23 cellular contexts compared by ENCODE assay signal in genomic region chr19:7855426-7856276, GRCh38. TPM values are rescaled to one million over a fixed set of nuclear protein-coding genes. Genes with fewer than 3 reads are reported as not detected.
"Had no signal": no experiment of that assay in that cellular context is flagged by ENCODE, and none has a peak within 500 bp of the region (broad histone marks: within the 10 kb centered on the region; RNA-seq: fewer than 3 reads in every experiment).

No MANE protein-coding gene starts in this region.

- DNase-seq: cortex of kidney; effector memory CD4-positive, alpha-beta T cell; heart left ventricle; hippocampal formation; naive thymus-derived CD4-positive, alpha-beta T cell; nephron progenitor cell; small intestine; stimulated activated CD4-positive, alpha-beta T cell treated with anti-CD3 and anti-CD28 coated beads, Interleukin-12 subunit alpha, Interleukin-12 subunit beta, amount 100 ng/mL, for 4 hours; stimulated activated CD4-positive, alpha-beta T cell treated with anti-CD3 and anti-CD28 coated beads, Interleukin-2, amount 100 ng/mL, for 48 hours; stimulated activated naive CD4-positive, alpha-beta T cell treated with Interleukin-2 at 50 U/mL for 16 hours; tibial artery had no signal

- H3K9me3 ChIP-seq: heart left ventricle, neutrophil, suprapubic skin, tibial artery had no signal

- H3K27me3 ChIP-seq: heart left ventricle, suprapubic skin had no signal

- H3K4me3 ChIP-seq: heart left ventricle, suprapubic skin, tibial artery had no signal

- ATAC-seq: esophagus mucosa; heart left ventricle; naive thymus-derived CD4-positive, alpha-beta T cell; right cardiac atrium had no signal

- H3K27ac ChIP-seq: heart left ventricle, neutrophil, suprapubic skin, tibial artery had no signal

RNA-seq across cellular contexts. Expression of gene PRR36, which starts 18.5 kb away (rescaled TPM):
- total RNA-seq: glomerular endothelial cell, liver, lung microvascular endothelial cell, mesenteric fat pad had no signal
- polyA plus RNA-seq: fibroblast of lung had no signal

RNA-seq across cellular contexts. Expression of gene LRRC8E, which starts 32.7 kb away (rescaled TPM):
- total RNA-seq: frontal cortex, mononuclear cell, posterior vena cava had no signal

RNA-seq across cellular contexts. Expression of gene TGFBR3L, which starts 59.0 kb away (rescaled TPM):
- total RNA-seq: frontal cortex, lung microvascular endothelial cell, mesenteric fat pad, suprapubic skin had no signal
- polyA plus RNA-seq: fibroblast of lung; naive thymus-derived CD4-positive, alpha-beta T cell had no signal
